In the genomic region with DNA sequence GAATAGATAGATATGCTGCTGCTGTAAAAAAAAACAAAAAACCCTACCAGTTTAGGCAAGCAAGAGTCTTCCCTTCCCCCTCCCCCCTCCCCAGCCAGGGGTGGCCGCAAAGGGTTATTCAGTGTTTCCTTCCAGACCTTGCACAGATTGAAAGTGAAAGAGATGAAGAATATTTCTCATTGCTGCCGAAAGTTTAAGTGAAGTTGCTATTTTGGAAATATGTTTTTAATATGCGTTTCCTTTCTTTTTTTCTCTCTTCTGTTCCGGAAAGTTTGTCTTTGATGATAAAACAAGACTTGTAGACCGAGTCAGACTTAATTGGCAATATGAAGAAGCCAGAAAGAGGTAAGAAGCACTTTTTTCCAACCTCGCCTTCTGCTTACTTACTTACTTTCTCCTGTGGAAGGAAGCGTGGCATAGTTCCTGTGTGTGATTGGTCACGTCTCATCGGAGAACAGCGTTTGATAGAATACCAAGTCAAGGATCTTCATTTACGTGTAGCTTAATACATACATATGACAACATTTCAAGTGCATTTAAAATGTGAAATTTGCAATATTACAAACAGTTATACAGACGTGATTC, we compare ENCODE assay signal across 8 cellular contexts. TPM values are rescaled to one million over a fixed set of nuclear protein-coding genes. Genes with fewer than 3 reads are reported as not detected.
DNase-seq lines count a peak whose midpoint lies in the region; ATAC-seq and TF ChIP-seq lines count a peak whose summit lies in the region.

No MANE protein-coding gene starts in this region.

- no peak for TF ChIP-seq CTCF in fibroblast of mammary gland (conservative IDR thresholded peaks at IDR 0.05; ENCODE audit: control insufficient read depth, insufficient read depth, low read depth, low read length)
- TF ChIP-seq CTCF in stomach (IDR thresholded peaks at IDR 0.05), result no peak
- TF ChIP-seq CTCF in GM23338 (conservative IDR thresholded peaks at IDR 0.05; ENCODE audit: low read depth in 2 of 2), result no peak

- no peaks in the 10 kb centered on the region for H3K9me3 Mint-ChIP-seq in GM23338

- H3K9me2 ChIP-seq in GM23338 (ENCODE audit: insufficient read depth), result no peaks in the 10 kb centered on the region

- no peak for TF ChIP-seq POLR2A in stomach (IDR thresholded peaks at IDR 0.05)

- no peaks in the 10 kb centered on the region for H3K27me3 Mint-ChIP-seq in GM23338 (ENCODE audit: insufficient read depth, low read depth, poor library complexity)

- H2AFZ ChIP-seq in GM23338, result no peak overlapping the region

- TF ChIP-seq EP300 in stomach (IDR thresholded peaks at IDR 0.05), result no peak

- H3K36me3 ChIP-seq in stomach (peaks cover 0 to 15% (median 11%) of the 10 kb centered on the region in 4 donors), GM23338 (ENCODE audit: insufficient read depth) (no peaks in the 10 kb centered on the region)

- H3K27me3 ChIP-seq in stomach (no peaks in the 10 kb centered on the region), GM23338 (ENCODE audit: insufficient read depth) (no peaks in the 10 kb centered on the region)

- no peaks in the 10 kb centered on the region; the same call in 2 of the 3 replicates for H3K4me1 Mint-ChIP-seq in GM23338

- H3K4me3 Mint-ChIP-seq in GM23338, result no peak overlapping the region

- H3K4me3 ChIP-seq in fibroblast of mammary gland (ENCODE audit: control insufficient read depth, low read depth, low read length) (no peak overlapping the region), stomach (peak overlapping the region in 2 of 4 donors; percentile 17 to 25), GM23338 (no peak overlapping the region)

- DNase-seq in activated CD4-positive, alpha-beta T cell treated with anti-CD3 and anti-CD28 coated beads for 24 hours (ENCODE audit: low read depth in 2 of 2), result peak; percentile 34 to 44
- DNase-seq in fibroblast of mammary gland (ENCODE audit: low read depth), result peak; percentile 8
- no peak for DNase-seq in stomach
- DNase-seq in epidermal melanocyte (ENCODE audit: insufficient read length, low spot score), result no peak
- no peak for DNase-seq in GM23338 (ENCODE audit: low spot score)
- DNase-seq in cerebellar nuclear complex (lab: John Stamatoyannopoulos, UW), result no peak

- no peaks in the 10 kb centered on the region for H3K9me3 ChIP-seq in stomach

- ATAC-seq in GM18511 (IDR thresholded peaks at IDR 0.05; ENCODE audit: unreplicated experiment), result peak; percentile 90
- peak; percentile 83 for ATAC-seq in HG02798 (IDR thresholded peaks at IDR 0.05; ENCODE audit: poor library complexity, unreplicated experiment)
- ATAC-seq in GM23338, result no peak

- H3K4me2 ChIP-seq in GM23338, result no peak overlapping the region

- H3K79me2 ChIP-seq in GM23338 (replicated peaks; ENCODE audit: insufficient read depth), result no peaks in the 10 kb centered on the region

- no peaks in the 10 kb centered on the region for H3F3A ChIP-seq in GM23338 (replicated peaks; ENCODE audit: low read depth)

- peaks cover 60% of the 10 kb centered on the region for H3K36me3 Mint-ChIP-seq in GM23338 (ENCODE audit: low read depth)

- 28 to 71% (median 63%) methylated on average over 12 of the region's 12 CpGs for WGBS in stomach, 5 donors

- intact Hi-C loops in stomach (cut with DNase I; ENCODE audit: low total_unique reads), result no loop called here

- peak overlapping the region in 4 of 5 donors; percentile 41 to 74 (median 70) for H3K27ac ChIP-seq in stomach
- no peak overlapping the region for H3K27ac ChIP-seq in GM23338 (ENCODE audit: low read depth)

- peaks cover 0 to 23% (median 6%) of the 10 kb centered on the region in 4 donors for H3K4me1 ChIP-seq in stomach
- H3K4me1 ChIP-seq in GM23338 (ENCODE audit: insufficient read depth), result no peaks in the 10 kb centered on the region

- H4K20me1 ChIP-seq in GM23338 (replicated peaks; ENCODE audit: insufficient read depth), result no peaks in the 10 kb centered on the region

- no peak overlapping the region for H3K27ac Mint-ChIP-seq in GM23338

TF ChIP-seq in GM23338, 12 proteins besides CTCF, POLR2A, EP300 and RAD21 (continues in another document):
- TF ChIP-seq NANOG (IDR thresholded peaks at IDR 0.05; ENCODE audit: borderline replicate concordance) (no peak), CREB1 (CRISPR knock-in tag; IDR thresholded peaks at IDR 0.05; ENCODE audit: low read depth) (no peak), POLR2AphosphoS5 (IDR thresholded peaks at IDR 0.05; ENCODE audit: low read depth) (no peak), EZH2phosphoT487 (IDR thresholded peaks at IDR 0.05; ENCODE audit: unreplicated experiment) (no peak), JUNB (IDR thresholded peaks at IDR 0.05; ENCODE audit: unreplicated experiment) (no peak), STAT1 (IDR thresholded peaks at IDR 0.05; ENCODE audit: unreplicated experiment) (no peak), EZH2 (IDR thresholded peaks at IDR 0.05; ENCODE audit: low read depth, unreplicated experiment) (no peak)
- TF ChIP-seq, protein P1, sequence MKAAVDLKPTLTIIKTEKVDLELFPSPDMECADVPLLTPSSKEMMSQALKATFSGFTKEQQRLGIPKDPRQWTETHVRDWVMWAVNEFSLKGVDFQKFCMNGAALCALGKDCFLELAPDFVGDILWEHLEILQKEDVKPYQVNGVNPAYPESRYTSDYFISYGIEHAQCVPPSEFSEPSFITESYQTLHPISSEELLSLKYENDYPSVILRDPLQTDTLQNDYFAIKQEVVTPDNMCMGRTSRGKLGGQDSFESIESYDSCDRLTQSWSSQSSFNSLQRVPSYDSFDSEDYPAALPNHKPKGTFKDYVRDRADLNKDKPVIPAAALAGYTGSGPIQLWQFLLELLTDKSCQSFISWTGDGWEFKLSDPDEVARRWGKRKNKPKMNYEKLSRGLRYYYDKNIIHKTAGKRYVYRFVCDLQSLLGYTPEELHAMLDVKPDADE (IDR thresholded peaks at IDR 0.05), result no peak
- TF ChIP-seq, protein P2, sequence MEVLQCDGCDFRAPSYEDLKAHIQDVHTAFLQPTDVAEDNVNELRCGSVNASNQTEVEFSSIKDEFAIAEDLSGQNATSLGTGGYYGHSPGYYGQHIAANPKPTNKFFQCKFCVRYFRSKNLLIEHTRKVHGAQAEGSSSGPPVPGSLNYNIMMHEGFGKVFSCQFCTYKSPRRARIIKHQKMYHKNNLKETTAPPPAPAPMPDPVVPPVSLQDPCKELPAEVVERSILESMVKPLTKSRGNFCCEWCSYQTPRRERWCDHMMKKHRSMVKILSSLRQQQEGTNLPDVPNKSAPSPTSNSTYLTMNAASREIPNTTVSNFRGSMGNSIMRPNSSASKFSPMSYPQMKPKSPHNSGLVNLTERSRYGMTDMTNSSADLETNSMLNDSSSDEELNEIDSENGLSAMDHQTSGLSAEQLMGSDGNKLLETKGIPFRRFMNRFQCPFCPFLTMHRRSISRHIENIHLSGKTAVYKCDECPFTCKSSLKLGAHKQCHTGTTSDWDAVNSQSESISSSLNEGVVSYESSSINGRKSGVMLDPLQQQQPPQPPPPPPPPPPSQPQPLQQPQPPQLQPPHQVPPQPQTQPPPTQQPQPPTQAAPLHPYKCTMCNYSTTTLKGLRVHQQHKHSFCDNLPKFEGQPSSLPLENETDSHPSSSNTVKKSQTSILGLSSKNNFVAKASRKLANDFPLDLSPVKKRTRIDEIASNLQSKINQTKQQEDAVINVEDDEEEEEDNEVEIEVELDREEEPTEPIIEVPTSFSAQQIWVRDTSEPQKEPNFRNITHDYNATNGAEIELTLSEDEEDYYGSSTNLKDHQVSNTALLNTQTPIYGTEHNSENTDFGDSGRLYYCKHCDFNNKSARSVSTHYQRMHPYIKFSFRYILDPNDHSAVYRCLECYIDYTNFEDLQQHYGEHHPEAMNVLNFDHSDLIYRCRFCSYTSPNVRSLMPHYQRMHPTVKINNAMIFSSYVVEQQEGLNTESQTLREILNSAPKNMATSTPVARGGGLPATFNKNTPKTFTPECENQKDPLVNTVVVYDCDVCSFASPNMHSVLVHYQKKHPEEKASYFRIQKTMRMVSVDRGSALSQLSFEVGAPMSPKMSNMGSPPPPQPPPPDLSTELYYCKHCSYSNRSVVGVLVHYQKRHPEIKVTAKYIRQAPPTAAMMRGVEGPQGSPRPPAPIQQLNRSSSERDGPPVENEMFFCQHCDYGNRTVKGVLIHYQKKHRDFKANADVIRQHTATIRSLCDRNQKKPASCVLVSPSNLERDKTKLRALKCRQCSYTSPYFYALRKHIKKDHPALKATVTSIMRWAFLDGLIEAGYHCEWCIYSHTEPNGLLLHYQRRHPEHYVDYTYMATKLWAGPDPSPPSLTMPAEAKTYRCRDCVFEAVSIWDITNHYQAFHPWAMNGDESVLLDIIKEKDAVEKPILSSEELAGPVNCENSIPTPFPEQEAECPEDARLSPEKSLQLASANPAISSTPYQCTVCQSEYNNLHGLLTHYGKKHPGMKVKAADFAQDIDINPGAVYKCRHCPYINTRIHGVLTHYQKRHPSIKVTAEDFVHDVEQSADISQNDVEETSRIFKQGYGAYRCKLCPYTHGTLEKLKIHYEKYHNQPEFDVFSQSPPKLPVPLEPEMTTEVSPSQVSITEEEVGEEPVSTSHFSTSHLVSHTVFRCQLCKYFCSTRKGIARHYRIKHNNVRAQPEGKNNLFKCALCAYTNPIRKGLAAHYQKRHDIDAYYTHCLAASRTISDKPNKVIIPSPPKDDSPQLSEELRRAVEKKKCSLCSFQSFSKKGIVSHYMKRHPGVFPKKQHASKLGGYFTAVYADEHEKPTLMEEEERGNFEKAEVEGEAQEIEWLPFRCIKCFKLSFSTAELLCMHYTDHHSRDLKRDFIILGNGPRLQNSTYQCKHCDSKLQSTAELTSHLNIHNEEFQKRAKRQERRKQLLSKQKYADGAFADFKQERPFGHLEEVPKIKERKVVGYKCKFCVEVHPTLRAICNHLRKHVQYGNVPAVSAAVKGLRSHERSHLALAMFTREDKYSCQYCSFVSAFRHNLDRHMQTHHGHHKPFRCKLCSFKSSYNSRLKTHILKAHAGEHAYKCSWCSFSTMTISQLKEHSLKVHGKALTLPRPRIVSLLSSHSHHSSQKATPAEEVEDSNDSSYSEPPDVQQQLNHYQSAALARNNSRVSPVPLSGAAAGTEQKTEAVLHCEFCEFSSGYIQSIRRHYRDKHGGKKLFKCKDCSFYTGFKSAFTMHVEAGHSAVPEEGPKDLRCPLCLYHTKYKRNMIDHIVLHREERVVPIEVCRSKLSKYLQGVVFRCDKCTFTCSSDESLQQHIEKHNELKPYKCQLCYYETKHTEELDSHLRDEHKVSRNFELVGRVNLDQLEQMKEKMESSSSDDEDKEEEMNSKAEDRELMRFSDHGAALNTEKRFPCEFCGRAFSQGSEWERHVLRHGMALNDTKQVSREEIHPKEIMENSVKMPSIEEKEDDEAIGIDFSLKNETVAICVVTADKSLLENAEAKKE (CRISPR knock-in tag; IDR thresholded peaks at IDR 0.05), result no peak

RNA-seq across cellular contexts. Expression of a gene that starts 58.4 kb away (rescaled TPM):
- total RNA-seq in stomach, result 10 to 100 TPM in 1 of 5 donors, 1 to 10 TPM in 3, not detected in 1; 2.7 to 22.3 (median 5.3) TPM
- polyA plus RNA-seq in stomach (under 1 TPM; 0.35 to 0.68 (median 0.46) TPM), GM23338 (2016; fragmentation: Nextera tagmentation; extraction: Ambion mirVana) (0.99 and 1.2 TPM in 2 replicates)
- total RNA-seq in GM23338 (2014; rRNA removed; shearing (Covaris generic)), result 4.9 and 5.0 TPM in 2 replicates

Comparison
In these comparisons a context has a peak if more than half of its experiments do, and no peak if none do; other contexts are left out.
1. DNase-seq: peak in activated CD4-positive, alpha-beta T cell treated with anti-CD3 and anti-CD28 coated beads for 24 hours (2 of 2) and fibroblast of mammary gland (single experiment); none in stomach (single experiment), epidermal melanocyte (single experiment), GM23338 (single experiment) and cerebellar nuclear complex (0 of 2).